9 cellular contexts compared by ENCODE assay signal in the genomic region with DNA sequence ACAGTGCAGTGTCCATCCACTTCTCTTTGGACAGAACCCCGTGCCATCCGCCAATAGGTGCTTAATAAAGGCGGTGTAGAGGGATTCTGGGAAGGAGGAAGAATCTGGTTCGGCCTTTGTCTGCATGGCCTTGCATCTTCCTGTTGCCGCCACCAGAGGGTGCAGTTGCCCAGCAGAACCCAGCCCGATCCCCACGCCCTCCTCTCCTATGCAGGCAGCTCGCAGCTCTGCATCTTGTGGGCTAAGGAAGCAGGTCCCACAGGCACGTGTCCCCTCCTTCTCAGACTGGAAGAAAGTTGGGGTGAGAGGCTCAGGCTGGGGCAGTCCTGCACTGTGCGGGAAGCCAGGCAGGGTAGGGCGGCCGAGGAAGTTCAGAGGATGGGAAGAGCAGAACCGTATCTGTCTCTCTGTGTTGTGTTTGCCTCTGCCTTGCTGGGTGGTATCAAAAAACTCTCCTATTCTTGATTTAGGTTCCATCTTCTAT. TPM values are rescaled to one million over a fixed set of nuclear protein-coding genes. Genes with fewer than 3 reads are reported as not detected.
DNase-seq lines count a peak whose midpoint lies in the region; ATAC-seq and TF ChIP-seq lines count a peak whose summit lies in the region.
"Had no signal": no experiment of that assay in that cellular context is flagged by ENCODE, and none has a peak within 500 bp of the region (broad histone marks: within the 10 kb centered on the region; RNA-seq: fewer than 3 reads in every experiment).

No MANE protein-coding gene starts in this region.

- no peaks in the 10 kb centered on the region for H3K36me3 Mint-ChIP-seq in activated naive CD4-positive, alpha-beta T cell treated with anti-CD3 and anti-CD28 coated beads, Interleukin-2, amount 50 U/mL, for 72 hours
- H3K36me3 Mint-ChIP-seq: activated naive CD4-positive, alpha-beta T cell treated with anti-CD3 and anti-CD28 coated beads, Interleukin-2, amount 50 U/mL, for 24 hours had no signal

- DNase-seq in COLO668 (lab: John Stamatoyannopoulos, UW; ENCODE audit: unreplicated experiment): peak; percentile 79
- peak; percentile 74 for DNase-seq in NB4 (ENCODE audit: low read depth)
- DNase-seq in SKM-1 treated with dmso at 0.1 percent for 144 hours (lab: John Stamatoyannopoulos, UW; ENCODE audit: unreplicated experiment): peak; percentile 94
- DNase-seq in activated naive CD4-positive, alpha-beta T cell treated with anti-CD3 and anti-CD28 coated beads, Interleukin-2, amount 50 U/mL, for 72 hours (ENCODE audit: low spot score in 2 of 2): peak; percentile 65 to 66
- peak; percentile 93 for DNase-seq in cardiac septum (ENCODE audit: low spot score)
- DNase-seq in putamen (ENCODE audit: low spot score): peak; percentile 84

- no peak overlapping the region for H3K27ac Mint-ChIP-seq in activated naive CD4-positive, alpha-beta T cell treated with anti-CD3 and anti-CD28 coated beads, Interleukin-2, amount 50 U/mL, for 72 hours
- H3K27ac Mint-ChIP-seq: activated naive CD4-positive, alpha-beta T cell treated with anti-CD3 and anti-CD28 coated beads, Interleukin-2, amount 50 U/mL, for 24 hours had no signal

- ATAC-seq in GM21528 (IDR thresholded peaks at IDR 0.05; ENCODE audit: low FRiP score, unreplicated experiment): peak; percentile 78
- peak; percentile 93 to 94 for ATAC-seq in activated naive CD4-positive, alpha-beta T cell treated with anti-CD3 and anti-CD28 coated beads, Interleukin-2, amount 50 U/mL, for 72 hours
- ATAC-seq in GM18870 (IDR thresholded peaks at IDR 0.05; ENCODE audit: unreplicated experiment): no peak

- peak; percentile 87 for TF ChIP-seq CTCF in NB4 (IDR thresholded peaks at IDR 0.05; ENCODE audit: low read depth, low read length)

- H3K9me3 Mint-ChIP-seq in activated naive CD4-positive, alpha-beta T cell treated with anti-CD3 and anti-CD28 coated beads, Interleukin-2, amount 50 U/mL, for 72 hours: no peaks in the 10 kb centered on the region
- H3K9me3 Mint-ChIP-seq: activated naive CD4-positive, alpha-beta T cell treated with anti-CD3 and anti-CD28 coated beads, Interleukin-2, amount 50 U/mL, for 24 hours had no signal

- intact Hi-C loops in cardiac septum (cut with DNase I): loop anchor here (1.0 to 5.0 kb wide), 3 partner anchors 88 to 234 kb away; no protein-coding TSS in a partner anchor

- no peak for TF ChIP-seq POLR2A in NB4 (IDR thresholded peaks at IDR 0.05; ENCODE audit: extremely low read depth, insufficient read length)

- H3K4me3 ChIP-seq in NB4 (ENCODE audit: low read depth, low read length): no peak overlapping the region

RNA-seq across cellular contexts. Expression of a gene that starts 20.8 kb away (rescaled TPM):
- total RNA-seq in activated naive CD4-positive, alpha-beta T cell treated with anti-CD3 and anti-CD28 coated beads, Interleukin-2, amount 50 U/mL, for 72 hours: 1 to 10 TPM in 1 of 2 donors, under 1 TPM in 1; 0.48 to 3.1 TPM
- 86.6 TPM for total RNA-seq in cardiac septum

RNA-seq across cellular contexts. Expression of a gene that starts 52.8 kb away (rescaled TPM):
- 10 to 100 TPM; 13.2 to 57.6 TPM for total RNA-seq in activated naive CD4-positive, alpha-beta T cell treated with anti-CD3 and anti-CD28 coated beads, Interleukin-2, amount 50 U/mL, for 72 hours
- 71.7 TPM for total RNA-seq in cardiac septum

Comparison
In these comparisons a context has a peak if more than half of its experiments do, and no peak if none do; other contexts are left out.
1. RNA of a gene that starts 20.8 kb away (total RNA-seq): 86.6 TPM in cardiac septum (single experiment); 0.48 to 3.1 TPM in activated naive CD4-positive, alpha-beta T cell treated with anti-CD3 and anti-CD28 coated beads, Interleukin-2, amount 50 U/mL, for 72 hours; every median in the first group is over 10 times any median in the second.
2. Peak in every context shown above with its lines, with median percentiles within 50 percentile points of each other: DNase-seq.